27 cellular contexts compared by ENCODE assay signal in genomic region chr21:18370292-18370691, GRCh38. TPM values are rescaled to one million over a fixed set of nuclear protein-coding genes. Genes with fewer than 3 reads are reported as not detected.
"Had no signal": no experiment of that assay in that cellular context is flagged by ENCODE, and none has a peak within 500 bp of the region (broad histone marks: within the 10 kb centered on the region; RNA-seq: fewer than 3 reads in every experiment).

No MANE protein-coding gene starts in this region.

- H3K27me3 Mint-ChIP-seq: activated CD4-positive, alpha-beta T cell treated with anti-CD3 and anti-CD28 coated beads, Interleukin-2, amount 10 ng/mL, durations not matched to agents 7 days and 5 days; activated CD8-positive, alpha-beta memory T cell treated with anti-CD3 and anti-CD28 coated beads, Interleukin-2, amount 10 ng/mL, durations not matched to agents 7 days and 5 days; activated CD8-positive, alpha-beta T cell treated with anti-CD3 and anti-CD28 coated beads for 36 hours; memory B cell; stimulated activated naive B cell treated with anti-CD40 and anti-IgM and Interleukin-4, amounts not matched to agents 10 μg/mL and 1 μg/mL and 100 μg/mL, for 72 hours had no signal

- DNase-seq: activated CD4-positive, alpha-beta T cell treated with anti-CD3 and anti-CD28 coated beads, Interleukin-2, amount 10 ng/mL, durations not matched to agents 7 days and 5 days; activated CD4-positive, CD25-positive, alpha-beta regulatory T cell treated with anti-CD3 and anti-CD28 coated beads, Interleukin-2, amount 50 U/mL, for 72 hours; activated CD8-positive, alpha-beta memory T cell treated with anti-CD3 and anti-CD28 coated beads, Interleukin-2, amount 10 ng/mL, durations not matched to agents 7 days and 5 days; activated CD8-positive, alpha-beta T cell treated with anti-CD3 and anti-CD28 coated beads for 36 hours; activated gamma-delta T cell; activated naive CD4-positive, alpha-beta T cell treated with anti-CD3 and anti-CD28 coated beads, Interleukin-2, amount 50 U/mL, for 16 hours; activated naive CD8-positive, alpha-beta T cell treated with anti-CD3 and anti-CD28 coated beads, Interleukin-2, amount 50 U/mL, for 24 hours; activated T-cell treated with anti-CD3 and anti-CD28 coated beads for 4 hours; cerebellar nuclear complex; cortex of kidney; endodermal cell; esophagus squamous epithelium; gastrocnemius medialis; head of caudate nucleus; islet precursor cell; left colon; sigmoid colon; stimulated activated CD4-positive, alpha-beta T cell treated with anti-CD3 and anti-CD28 coated beads, Interleukin-2, amount 100 ng/mL, for 48 hours; stimulated activated CD8-positive, alpha-beta memory T cell treated with anti-CD3 and anti-CD28 coated beads, Interleukin-4, amount 100 ng/mL, for 48 hours; stimulated activated naive B cell treated with anti-CD40 and anti-IgM and Interleukin-4, amounts not matched to agents 10 μg/mL and 1 μg/mL and 100 μg/mL, for 72 hours; testis; trophoblast cell; uterus; WERI-Rb-1 had no signal

- H3K9me3 Mint-ChIP-seq: activated CD4-positive, alpha-beta T cell treated with anti-CD3 and anti-CD28 coated beads, Interleukin-2, amount 10 ng/mL, durations not matched to agents 7 days and 5 days; activated CD8-positive, alpha-beta T cell treated with anti-CD3 and anti-CD28 coated beads for 36 hours; activated naive CD8-positive, alpha-beta T cell treated with anti-CD3 and anti-CD28 coated beads, Interleukin-2, amount 50 U/mL, for 24 hours; endodermal cell; memory B cell; nephron; stimulated activated naive B cell treated with anti-CD40 and anti-IgM and Interleukin-4, amounts not matched to agents 10 μg/mL and 1 μg/mL and 100 μg/mL, for 72 hours had no signal

- H3K4me1 Mint-ChIP-seq: activated CD4-positive, alpha-beta T cell treated with anti-CD3 and anti-CD28 coated beads, Interleukin-2, amount 10 ng/mL, durations not matched to agents 7 days and 5 days; activated CD8-positive, alpha-beta memory T cell treated with anti-CD3 and anti-CD28 coated beads, Interleukin-2, amount 10 ng/mL, durations not matched to agents 7 days and 5 days; endodermal cell; memory B cell; nephron had no signal

- H3K27ac Mint-ChIP-seq: activated CD4-positive, alpha-beta T cell treated with anti-CD3 and anti-CD28 coated beads, Interleukin-2, amount 10 ng/mL, durations not matched to agents 7 days and 5 days; activated CD8-positive, alpha-beta memory T cell treated with anti-CD3 and anti-CD28 coated beads, Interleukin-2, amount 10 ng/mL, durations not matched to agents 7 days and 5 days; activated CD8-positive, alpha-beta T cell treated with anti-CD3 and anti-CD28 coated beads for 36 hours; activated naive CD8-positive, alpha-beta T cell treated with anti-CD3 and anti-CD28 coated beads, Interleukin-2, amount 50 U/mL, for 24 hours; endodermal cell; memory B cell; nephron; stimulated activated naive B cell treated with anti-CD40 and anti-IgM and Interleukin-4, amounts not matched to agents 10 μg/mL and 1 μg/mL and 100 μg/mL, for 72 hours had no signal

- H3K4me3 Mint-ChIP-seq: activated CD4-positive, alpha-beta T cell treated with anti-CD3 and anti-CD28 coated beads, Interleukin-2, amount 10 ng/mL, durations not matched to agents 7 days and 5 days; activated CD8-positive, alpha-beta memory T cell treated with anti-CD3 and anti-CD28 coated beads, Interleukin-2, amount 10 ng/mL, durations not matched to agents 7 days and 5 days; activated CD8-positive, alpha-beta T cell treated with anti-CD3 and anti-CD28 coated beads for 36 hours; activated naive CD8-positive, alpha-beta T cell treated with anti-CD3 and anti-CD28 coated beads, Interleukin-2, amount 50 U/mL, for 24 hours; endodermal cell; memory B cell; nephron; stimulated activated naive B cell treated with anti-CD40 and anti-IgM and Interleukin-4, amounts not matched to agents 10 μg/mL and 1 μg/mL and 100 μg/mL, for 72 hours had no signal

- ATAC-seq: activated CD8-positive, alpha-beta memory T cell treated with anti-CD3 and anti-CD28 coated beads, Interleukin-2, amount 10 ng/mL, durations not matched to agents 7 days and 5 days; activated CD8-positive, alpha-beta T cell treated with anti-CD3 and anti-CD28 coated beads for 36 hours; activated naive CD8-positive, alpha-beta T cell treated with anti-CD3 and anti-CD28 coated beads, Interleukin-2, amount 50 U/mL, for 24 hours; gastrocnemius medialis; left colon; stimulated activated naive B cell treated with anti-CD40 and anti-IgM and Interleukin-4, amounts not matched to agents 10 μg/mL and 1 μg/mL and 100 μg/mL, for 72 hours had no signal

- H3K36me3 Mint-ChIP-seq: activated CD8-positive, alpha-beta memory T cell treated with anti-CD3 and anti-CD28 coated beads, Interleukin-2, amount 10 ng/mL, durations not matched to agents 7 days and 5 days; memory B cell; stimulated activated naive B cell treated with anti-CD40 and anti-IgM and Interleukin-4, amounts not matched to agents 10 μg/mL and 1 μg/mL and 100 μg/mL, for 72 hours had no signal

RNA-seq across cellular contexts. Expression of gene TMPRSS15, which starts 33.3 kb away (rescaled TPM):
- total RNA-seq: activated CD4-positive, alpha-beta T cell treated with anti-CD3 and anti-CD28 coated beads, Interleukin-2, amount 10 ng/mL, durations not matched to agents 7 days and 5 days; activated CD8-positive, alpha-beta memory T cell treated with anti-CD3 and anti-CD28 coated beads, Interleukin-2, amount 10 ng/mL, durations not matched to agents 7 days and 5 days; activated CD8-positive, alpha-beta T cell treated with anti-CD3 and anti-CD28 coated beads for 36 hours; esophagus squamous epithelium; gastrocnemius medialis; left colon; lower leg skin; sigmoid colon had no signal
